8 cellular contexts compared by ENCODE assay signal in genomic region chr14:77033622-77034521, GRCh38. TPM values are rescaled to one million over a fixed set of nuclear protein-coding genes. Genes with fewer than 3 reads are reported as not detected.
A peak's percentile ranks its signal among the peaks of the same experiment; 100 is the strongest.
DNase-seq lines count a peak whose midpoint lies in the region; FAIRE-seq and TF ChIP-seq lines count a peak whose summit lies in the region.

No MANE protein-coding gene starts in this region.

- H3K27me3 Mint-ChIP-seq in activated naive CD8-positive, alpha-beta T cell, result no peaks in the 10 kb centered on the region

- no peaks in the 10 kb centered on the region for H3K9me3 Mint-ChIP-seq in activated naive CD8-positive, alpha-beta T cell (ENCODE audit: low read depth)

- H3K4me3 ChIP-seq in LNCaP clone FGC (ENCODE audit: low read depth, low read length) (peak overlapping the region; percentile 51), cardiac muscle cell (peak overlapping the region; percentile 19)

- intact Hi-C loops in posterior vena cava (cut with DNase I), result no loop called here

- H3K4me3 Mint-ChIP-seq in activated naive CD8-positive, alpha-beta T cell, result peak overlapping the region; percentile 91

- peaks cover 84% of the 10 kb centered on the region for H3K4me1 Mint-ChIP-seq in activated naive CD8-positive, alpha-beta T cell (ENCODE audit: low read depth)

- H3K27me3 ChIP-seq in cardiac muscle cell, result no peaks in the 10 kb centered on the region

- FAIRE-seq in G401.6 (lab: Jason Lieb, UNC) (peak; percentile 34), urothelium cell line (lab: Jason Lieb, UNC) (peak; percentile 68)

- H3K36me3 ChIP-seq in cardiac muscle cell, result no peaks in the 10 kb centered on the region

- peak overlapping the region; percentile 100 for H3K27ac ChIP-seq in cardiac muscle cell

- H3K27ac Mint-ChIP-seq in activated naive CD8-positive, alpha-beta T cell, result peak overlapping the region; percentile 94

- H3K9me3 ChIP-seq in cardiac muscle cell (ENCODE audit: low read depth), result no peaks in the 10 kb centered on the region

- DNase-seq in H4 (ENCODE audit: low spot score) (peak; percentile 91), LNCaP clone FGC (ENCODE audit: low read depth) (peak; percentile 99), SK-N-DZ (ENCODE audit: low spot score) (peak; percentile 78), cardiac muscle cell (ENCODE audit: low read depth in 1 of 2, low spot score in 1 of 2) (peak; percentile 75 to 88), posterior vena cava (ENCODE audit: low spot score) (peak; percentile 95), urothelium cell line (ENCODE audit: low spot score) (peak; percentile 91)

- H3K36me3 Mint-ChIP-seq in activated naive CD8-positive, alpha-beta T cell, result peaks cover 4% of the 10 kb centered on the region

- TF ChIP-seq CTCF in LNCaP clone FGC (IDR thresholded peaks at IDR 0.05; ENCODE audit: control insufficient read depth, extremely low read depth, insufficient read depth) (no peak), cardiac muscle cell (IDR thresholded peaks at IDR 0.05; ENCODE audit: low read depth, low read length) (no peak)

- H3K4me1 ChIP-seq in cardiac muscle cell (ENCODE audit: low read depth), result peaks cover 68% of the 10 kb centered on the region

RNA-seq across cellular contexts. Expression of gene IRF2BPL, which starts 5.4 kb away (rescaled TPM):
- 8.7 and 17.5 TPM in 2 replicates for total RNA-seq in H4 (2014; rRNA removed; shearing (Covaris generic))
- 18.1 and 20.5 TPM in 2 replicates for polyA plus RNA-seq in SK-N-DZ (2014; cell fraction: cytosol; rRNA removed)
- 10.6 and 12.5 TPM in 2 replicates for polyA plus RNA-seq in SK-N-DZ (2014; cell fraction: nucleus; rRNA removed)
- total RNA-seq in cardiac muscle cell, result 128 and 185 TPM in 2 replicates
- 43.7 and 88.2 TPM in 2 replicates for polyA plus RNA-seq in cardiac muscle cell
- 10 to 100 TPM; 35.7 to 43.3 TPM for total RNA-seq in posterior vena cava

Comparison
In these comparisons a context has a peak if more than half of its experiments do, and no peak if none do; other contexts are left out.
1. Peak in every context shown above with its lines: DNase-seq, H3K4me3 ChIP-seq and H3K27ac ChIP-seq.